ENCODE assay signal across 13 cellular contexts in genomic region chr6:118712955-118713354, GRCh38.
DNase-seq lines count a peak whose midpoint lies in the region; ATAC-seq, FAIRE-seq and TF ChIP-seq lines count a peak whose summit lies in the region.
"Had no signal": no experiment of that assay in that cellular context is flagged by ENCODE, and none has a peak within 500 bp of the region (broad histone marks: within the 10 kb centered on the region; RNA-seq: fewer than 3 reads in every experiment).

No MANE protein-coding gene starts in this region.

- H3K27ac ChIP-seq in PC-3 (ENCODE audit: low read length) (no peak overlapping the region), neural cell (ENCODE audit: low read length) (no peak overlapping the region)
- H3K27ac ChIP-seq: sigmoid colon, uterus had no signal

- BruUV-seq in PC-3 (replicated peaks; lab: Mats Ljungman, UMichigan) = no TSS peak

- TF ChIP-seq POLR2A in GM18505 (IDR thresholded peaks at IDR 0.05; ENCODE audit: borderline replicate concordance, extremely low read depth, insufficient read depth, insufficient read length) = no peak

- H3K79me2 ChIP-seq in PC-3 (ENCODE audit: low read length) (no peaks in the 10 kb centered on the region; the same call in 1 of the 2 replicates), neural cell (replicated peaks; ENCODE audit: insufficient read depth, low read length) (no peaks in the 10 kb centered on the region)

- CTCF ChIA-PET in PC-3 (lab: Charles Lee) = no interaction called here

- H3K9ac ChIP-seq in PC-3 (ENCODE audit: low read length) (no peak overlapping the region), neural cell (ENCODE audit: low read length) (no peak overlapping the region)

- no peak for TF ChIP-seq CTCF in PC-3 (conservative IDR thresholded peaks at IDR 0.05; ENCODE audit: low read depth, low read length)
- TF ChIP-seq CTCF in bronchial epithelial cell (IDR thresholded peaks at IDR 0.05; ENCODE audit: insufficient read depth, low read length, severe bottlenecking) = no peak
- TF ChIP-seq CTCF in neural cell (IDR thresholded peaks at IDR 0.05; ENCODE audit: poor library complexity, severe bottlenecking) = no peak

- ATAC-seq in PC-3 (no peak; the same call in 1 of the 2 replicates), Right ventricle myocardium superior (ENCODE audit: poor library complexity) (no peak), GM18505 (IDR thresholded peaks at IDR 0.05; ENCODE audit: unreplicated experiment) (no peak)

- H2AFZ ChIP-seq in PC-3 (ENCODE audit: low read length) = no peak overlapping the region
- H2AFZ ChIP-seq in neural cell (ENCODE audit: low read depth, low read length) = peak overlapping the region; percentile 12

- no peak for TF ChIP-seq EP300 in neural cell (conservative IDR thresholded peaks at IDR 0.05; ENCODE audit: poor library complexity, severe bottlenecking)

- H3K36me3 ChIP-seq in PC-3 (ENCODE audit: low read depth, low read length) (no peaks in the 10 kb centered on the region), bronchial epithelial cell (ENCODE audit: control insufficient read depth, insufficient read depth, low read length) (no peaks in the 10 kb centered on the region), neural cell (ENCODE audit: insufficient read depth, low read length) (no peaks in the 10 kb centered on the region)
- H3K36me3 ChIP-seq: sigmoid colon, uterus had no signal

- H4K20me1 ChIP-seq in PC-3 (ENCODE audit: low read length) (no peaks in the 10 kb centered on the region), neural cell (ENCODE audit: insufficient read depth) (no peaks in the 10 kb centered on the region)

- DNase-seq in COLO829 (ENCODE audit: low spot score) (peak; percentile 58), PC-3 (peak; percentile 55), bronchial epithelial cell (ENCODE audit: low read depth) (peak; percentile 72), Right ventricle myocardium superior (no peak), NK-92 (lab: John Stamatoyannopoulos, UW; ENCODE audit: unreplicated experiment) (no peak), NCI-H1694 (lab: John Stamatoyannopoulos, UW) (no peak)
- DNase-seq: activated CD4-positive, alpha-beta T cell treated with anti-CD3 and anti-CD28 coated beads for 48 hours; NCI-H510A; SHP77 treated with DMSO at 0.1 percent for 48 hours; sigmoid colon; uterus had no signal

- POLR2A ChIA-PET in PC-3 (lab: Charles Lee; ENCODE audit: unreplicated experiment) = no interaction called here

- no peaks in the 10 kb centered on the region for H3K9me2 ChIP-seq in PC-3 (replicated peaks; ENCODE audit: low read length)
- H3K9me2 ChIP-seq in neural cell (ENCODE audit: insufficient read depth, low read length) = no peaks in the 10 kb centered on the region

- peaks cover 11% of the 10 kb centered on the region for H3F3A ChIP-seq in PC-3 (ENCODE audit: low read length, unreplicated experiment)
- H3F3A ChIP-seq in neural cell (ENCODE audit: insufficient read depth, low read length, poor library complexity, severe bottlenecking) = no peaks in the 10 kb centered on the region

- peaks cover 33% of the 10 kb centered on the region for H3K4me1 ChIP-seq in PC-3 (ENCODE audit: insufficient read depth, low read length)

- no peak overlapping the region for H3K4me3 ChIP-seq in PC-3 (ENCODE audit: low read length)
- H3K4me3 ChIP-seq in bronchial epithelial cell (ENCODE audit: low read depth, low read length) = no peak overlapping the region
- no peak overlapping the region for H3K4me3 ChIP-seq in neural cell (ENCODE audit: low read length)
- H3K4me3 ChIP-seq: sigmoid colon, uterus had no signal

- intact Hi-C loops in PC-3 (cut with micrococcal nuclease) (no loop called here), Right ventricle myocardium superior (cut with DNase I) (no loop called here)

- H3K9me3 ChIP-seq in PC-3 (ENCODE audit: low read length) (no peaks in the 10 kb centered on the region), neural cell (ENCODE audit: low read length) (no peaks in the 10 kb centered on the region)
- H3K9me3 ChIP-seq: sigmoid colon, uterus had no signal

- H3K27me3 ChIP-seq in PC-3 (ENCODE audit: low read length) (no peaks in the 10 kb centered on the region), bronchial epithelial cell (ENCODE audit: control insufficient read depth, insufficient read depth, low read length) (no peaks in the 10 kb centered on the region), neural cell (ENCODE audit: insufficient read depth, low read depth, low read length) (no peaks in the 10 kb centered on the region)
- H3K27me3 ChIP-seq: sigmoid colon, uterus had no signal

- H3K4me2 ChIP-seq in PC-3 (ENCODE audit: low read length) (peak overlapping the region; percentile 10; the same call in 1 of the 2 replicates), neural cell (ENCODE audit: low read length) (no peak overlapping the region)

- TF ChIP-seq RAD21 in neural cell (conservative IDR thresholded peaks at IDR 0.05) = no peak

- no peak for FAIRE-seq in bronchial epithelial cell (lab: Jason Lieb, UNC)

TF ChIP-seq in neural cell, 6 proteins besides CTCF, POLR2A, EP300 and RAD21:
- TF ChIP-seq EZH2 (IDR thresholded peaks at IDR 0.05; ENCODE audit: borderline replicate concordance, insufficient read depth, low read length, poor library complexity, severe bottlenecking) (no peak), TAF1 (IDR thresholded peaks at IDR 0.05; ENCODE audit: low read depth) (no peak), POLR2AphosphoS5 (IDR thresholded peaks at IDR 0.05) (no peak), SMC3 (conservative IDR thresholded peaks at IDR 0.05; ENCODE audit: poor library complexity) (no peak)

Comparison
In these comparisons a context has a peak if more than half of its experiments do, and no peak if none do; other contexts are left out.
1. DNase-seq: peak in COLO829 (single experiment), PC-3 (single experiment) and bronchial epithelial cell (single experiment); none in Right ventricle myocardium superior (single experiment), NK-92 (single experiment) and NCI-H1694 (single experiment).